ENCODE assay signal across 11 cellular contexts in the genomic region with DNA sequence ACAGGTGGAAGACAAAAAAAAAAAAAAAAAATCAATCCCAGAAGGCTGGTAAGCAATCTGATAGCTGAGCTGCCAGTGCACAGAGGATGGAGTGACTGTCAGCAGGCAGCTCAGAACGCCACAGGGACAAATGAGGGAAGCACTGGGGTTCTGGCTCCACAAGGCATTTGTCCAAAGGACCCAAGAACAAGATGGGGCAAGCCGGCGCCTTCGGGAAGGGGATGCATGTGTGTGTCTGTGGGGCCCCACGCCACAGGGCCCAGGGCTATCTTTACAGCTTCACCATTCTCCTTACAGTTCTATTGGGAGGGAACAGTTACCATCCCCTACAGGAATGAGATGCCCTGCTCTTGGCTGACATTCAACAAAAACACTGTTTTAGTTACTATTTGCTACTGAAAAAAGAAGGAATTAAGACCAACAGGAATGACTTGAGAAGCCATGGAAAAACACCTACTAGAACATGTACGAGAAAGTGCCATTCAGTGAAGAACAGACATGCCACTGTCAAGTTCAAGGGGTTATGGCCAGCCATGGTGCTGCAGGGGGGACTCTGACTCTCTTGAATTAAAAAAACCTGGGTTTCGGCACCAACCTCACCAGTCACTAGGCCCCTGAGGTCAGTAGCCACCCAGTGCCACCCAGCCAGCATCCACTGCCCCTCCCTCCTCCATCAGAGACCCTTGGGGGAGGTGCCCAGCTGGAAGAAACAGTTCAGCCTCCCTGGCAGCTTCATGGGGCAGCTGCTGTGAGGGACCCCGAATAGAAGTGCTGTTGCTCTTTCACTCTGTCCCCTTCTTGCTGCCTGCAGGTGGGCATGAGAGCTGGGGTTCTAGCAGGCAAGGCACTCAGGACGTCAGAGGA. TPM values are rescaled to one million over a fixed set of nuclear protein-coding genes. Genes with fewer than 3 reads are reported as not detected.
A peak's percentile ranks its signal among the peaks of the same experiment; 100 is the strongest.
DNase-seq lines count a peak whose midpoint lies in the region; ATAC-seq and TF ChIP-seq lines count a peak whose summit lies in the region.
"Had no signal": no experiment of that assay in that cellular context is flagged by ENCODE, and none has a peak within 500 bp of the region (broad histone marks: within the 10 kb centered on the region; RNA-seq: fewer than 3 reads in every experiment).

No MANE protein-coding gene starts in this region.

- H3K4me3 ChIP-seq in CD4-positive, alpha-beta memory T cell (ENCODE audit: low read length in 2 of 2) = no peak overlapping the region
- no peak overlapping the region for H3K4me3 ChIP-seq in MM.1S (ENCODE audit: low read length)
- no peak overlapping the region for H3K4me3 ChIP-seq in osteoblast (ENCODE audit: insufficient read depth, low read length)
- H3K4me3 ChIP-seq: cardiac muscle cell had no signal

- H3K9me2 ChIP-seq in MM.1S (replicated peaks; ENCODE audit: insufficient read depth, low read length) = no peaks in the 10 kb centered on the region

- peaks cover 37 to 95% of the 10 kb centered on the region in 2 donors for H3K36me3 Mint-ChIP-seq in CD4-positive, alpha-beta memory T cell

- H4K20me1 ChIP-seq in MM.1S (ENCODE audit: insufficient read depth, low read length) (no peaks in the 10 kb centered on the region; the same call in 1 of the 2 replicates), osteoblast (ENCODE audit: insufficient read depth, low read length) (peaks cover 92% of the 10 kb centered on the region)

- H3K4me1 ChIP-seq in CD4-positive, alpha-beta memory T cell (ENCODE audit: insufficient read depth, low read length) = peaks cover 100% of the 10 kb centered on the region
- H3K4me1 ChIP-seq in MM.1S (ENCODE audit: low read length) = peaks cover 63% of the 10 kb centered on the region
- H3K4me1 ChIP-seq in osteoblast (ENCODE audit: insufficient read depth, low read length) = peaks cover 85% of the 10 kb centered on the region

- no peak for TF ChIP-seq CTCF in MM.1S (IDR thresholded peaks at IDR 0.05; ENCODE audit: low read length)
- TF ChIP-seq CTCF in osteoblast (IDR thresholded peaks at IDR 0.05; ENCODE audit: extremely low read depth, low read depth, low read length) = no peak
- no peak for TF ChIP-seq CTCF in GM20000 (IDR thresholded peaks at IDR 0.05; ENCODE audit: extremely low read depth, missing control alignments)

- no peak overlapping the region for H2AFZ ChIP-seq in MM.1S (ENCODE audit: low read length)
- no peak overlapping the region for H2AFZ ChIP-seq in osteoblast (ENCODE audit: low read length)

- CTCF ChIA-PET in CD4-positive, alpha-beta memory T cell (lab: Charles Lee; ENCODE audit: partially characterized antibody) = interaction anchor here (2.3 to 3.1 kb wide), 3 partner anchors 10 to 19 kb away, joined by 7 to 24 read pairs (median 12); a partner anchor contains a TSS

- H3F3A ChIP-seq in MM.1S (ENCODE audit: insufficient read depth, low read length) = peaks cover 35% of the 10 kb centered on the region

- no peaks in the 10 kb centered on the region for H3K9me3 ChIP-seq in CD4-positive, alpha-beta memory T cell (ENCODE audit: control insufficient read depth in 1 of 2, low read length in 2 of 2)
- no peaks in the 10 kb centered on the region for H3K9me3 ChIP-seq in MM.1S (replicated peaks; ENCODE audit: insufficient read depth, low read length)
- H3K9me3 ChIP-seq in osteoblast (ENCODE audit: low read depth, low read length) = no peaks in the 10 kb centered on the region

- H3K27ac ChIP-seq in CD4-positive, alpha-beta memory T cell (ENCODE audit: low read depth, low read length) = peak overlapping the region; percentile 74
- peak overlapping the region; percentile 98 for H3K27ac ChIP-seq in MM.1S (ENCODE audit: low read length)
- H3K27ac ChIP-seq in caudate nucleus (ENCODE audit: low read depth, low read length) = peak overlapping the region; percentile 33
- peak overlapping the region; percentile 99 for H3K27ac ChIP-seq in osteoblast (ENCODE audit: low read depth, low read length)

- H3K27me3 ChIP-seq in CD4-positive, alpha-beta memory T cell (ENCODE audit: insufficient read depth, low read length) = no peaks in the 10 kb centered on the region
- no peaks in the 10 kb centered on the region for H3K27me3 ChIP-seq in MM.1S (replicated peaks; ENCODE audit: insufficient read depth, low read length)
- H3K27me3 ChIP-seq in osteoblast (ENCODE audit: insufficient read depth, low read length) = no peaks in the 10 kb centered on the region
- H3K27me3 ChIP-seq: cardiac muscle cell had no signal

- H3K79me2 ChIP-seq in MM.1S (ENCODE audit: low read length) (peaks cover 85% of the 10 kb centered on the region), osteoblast (ENCODE audit: insufficient read depth, low read length) (peaks cover 86% of the 10 kb centered on the region)

- H3K4me2 ChIP-seq in MM.1S (ENCODE audit: low read depth, low read length) (peak overlapping the region; percentile 77; the same call in 1 of the 2 replicates), osteoblast (ENCODE audit: insufficient read depth, low read length) (peak overlapping the region; percentile 9)

- no peaks in the 10 kb centered on the region for H3K27me3 Mint-ChIP-seq in CD4-positive, alpha-beta memory T cell

- H3K9me3 Mint-ChIP-seq in CD4-positive, alpha-beta memory T cell = peaks cover 0 to under 1% (median 0%) of the 10 kb centered on the region in 8 donors

- peak overlapping the region; percentile 92 to 99 (median 96) for H3K27ac Mint-ChIP-seq in CD4-positive, alpha-beta memory T cell

- no peak for ATAC-seq in GM19395 (IDR thresholded peaks at IDR 0.05; ENCODE audit: unreplicated experiment)
- ATAC-seq: left lobe of liver had no signal

- peak overlapping the region in 4 of 8 donors; percentile 17 to 86 (median 35) for H3K4me3 Mint-ChIP-seq in CD4-positive, alpha-beta memory T cell

- intact Hi-C loops in CD4-positive, alpha-beta memory T cell (cut with micrococcal nuclease) = loop anchor here (5.0 kb wide), 1 partner anchor 81 kb away; no protein-coding TSS in a partner anchor

- POLR2A ChIA-PET in CD4-positive, alpha-beta memory T cell (lab: Charles Lee; ENCODE audit: partially characterized antibody) = interaction anchor here (0.6 to 19.7 kb wide), 5 partner anchors 10 to 84 kb away, joined by 3 to 396 read pairs (median 5); a partner anchor contains a TSS

- peaks cover 69% of the 10 kb centered on the region for H3K36me3 ChIP-seq in CD4-positive, alpha-beta memory T cell (ENCODE audit: insufficient read depth, low read length)
- peaks cover 41% of the 10 kb centered on the region for H3K36me3 ChIP-seq in MM.1S (replicated peaks; ENCODE audit: insufficient read depth, low read length)
- peaks cover 84% of the 10 kb centered on the region for H3K36me3 ChIP-seq in osteoblast (ENCODE audit: insufficient read depth, low read length)

- H3K9ac ChIP-seq in MM.1S (ENCODE audit: low read length) = peak overlapping the region; percentile 79

- H3K4me1 Mint-ChIP-seq in CD4-positive, alpha-beta memory T cell = peaks cover 75 to 100% (median 91%) of the 10 kb centered on the region in 4 donors

- DNase-seq in CD4-positive, alpha-beta memory T cell = peak in 1 of 5 donors; percentile 12
- DNase-seq in MM.1S (no peak), caudate nucleus (lab: John Stamatoyannopoulos, UW) (no peak), osteoblast (ENCODE audit: insufficient read length, low spot score, missing footprints) (peak; percentile 78), UCSD-AML1 (lab: John Stamatoyannopoulos, UW; ENCODE audit: unreplicated experiment) (no peak), NCI-H128 (lab: John Stamatoyannopoulos, UW; ENCODE audit: unreplicated experiment) (no peak), GM20000 (ENCODE audit: low spot score) (no peak)
- DNase-seq: foreskin melanocyte had no signal

RNA-seq across cellular contexts. Expression of a gene that starts 18.5 kb away (rescaled TPM):
- 100 to 1,000 TPM; 295 to 298 TPM for total RNA-seq in CD4-positive, alpha-beta memory T cell
- 100 to 1,000 TPM; 337 to 348 TPM for polyA plus RNA-seq in CD4-positive, alpha-beta memory T cell
- 265 and 314 TPM in 2 replicates for total RNA-seq in osteoblast

Comparison
In these comparisons a context has a peak if more than half of its experiments do, and no peak if none do; other contexts are left out.
1. H3K27ac ChIP-seq: peak in every context shown above with its lines; median percentile 99 in osteoblast; 98 in MM.1S; 74 in CD4-positive, alpha-beta memory T cell; 33 in caudate nucleus.